In genomic region chr11:122115520-122116343, GRCh38 we compare ENCODE assay signal across 8 cellular contexts. TPM values are rescaled to one million over a fixed set of nuclear protein-coding genes. Genes with fewer than 3 reads are reported as not detected.
DNase-seq lines count a peak whose midpoint lies in the region; ATAC-seq and TF ChIP-seq lines count a peak whose summit lies in the region.

A gene with protein sequence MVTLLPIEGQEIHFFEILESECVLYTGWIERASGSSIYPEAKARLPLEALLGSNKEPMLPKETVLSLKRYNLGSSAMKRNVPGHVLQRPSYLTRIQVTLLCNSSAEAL (minus strand): TSS chr11:122116215. CDS start chr11:122115922, 293 bp downstream.

- BruUV-seq in A673 (replicated peaks; lab: Mats Ljungman, UMichigan) (no TSS peak), HCT116 (replicated peaks; lab: Mats Ljungman, UMichigan) (no TSS peak)

- no peak within 1 kb of the TSS for H3K27ac ChIP-seq in A673 (ENCODE audit: low read depth, low read length, poor library complexity, severe bottlenecking)
- H3K27ac ChIP-seq in HCT116 (ENCODE audit: low read depth, low read length), result peak within 1 kb of the TSS; percentile 39; the same call in 1 of the 2 replicates
- peak within 1 kb of the TSS; percentile 25 for H3K27ac ChIP-seq in brain microvascular endothelial cell
- H3K27ac ChIP-seq in lower lobe of right lung, result no peak within 1 kb of the TSS

- no peak within 1 kb of the TSS for H3K4me3 Mint-ChIP-seq in natural killer cell

- no peaks in the 10 kb centered on the region for H4K20me1 ChIP-seq in HCT116 (ENCODE audit: insufficient read depth)

- no peaks in the 10 kb centered on the region for H3K4me1 Mint-ChIP-seq in natural killer cell

- H3K4me3 ChIP-seq in A673 (ENCODE audit: low read depth, low read length, poor library complexity, severe bottlenecking) (no peak within 1 kb of the TSS), HCT116 (replicated peaks in 1 of 2; ENCODE audit: low read depth in 1 of 2, low read length in 2 of 2) (no peak within 1 kb of the TSS), brain microvascular endothelial cell (ENCODE audit: low read depth, low read length) (no peak within 1 kb of the TSS), lower lobe of right lung (no peak within 1 kb of the TSS)

- H3K79me2 ChIP-seq in HCT116 (ENCODE audit: insufficient read depth, low read length), result peaks cover 100% of the 10 kb centered on the region

- H3K4me2 ChIP-seq in HCT116 (ENCODE audit: low read length), result no peak within 1 kb of the TSS

- peaks cover 2 to 5% of the 10 kb centered on the region in 2 donors for H3K27me3 Mint-ChIP-seq in natural killer cell (ENCODE audit: low read depth in 2 of 2)

- no peak within 1 kb of the TSS for H3K9ac ChIP-seq in HCT116 (ENCODE audit: low read length)

- H3K36me3 Mint-ChIP-seq in natural killer cell, result no peaks in the 10 kb centered on the region

- DNase-seq in A673 (ENCODE audit: low spot score) (no peak), HCT116 (ENCODE audit: low read depth, low spot score) (no peak), brain microvascular endothelial cell (peak; percentile 60), lower lobe of right lung (peak; percentile 75), natural killer cell (no peak), D341Med (ENCODE audit: low spot score) (no peak), 8988T (no peak), SKM-1 treated with dmso at 0.1 percent for 144 hours (lab: John Stamatoyannopoulos, UW; ENCODE audit: unreplicated experiment) (no peak)

- no peaks in the 10 kb centered on the region for H3K9me3 Mint-ChIP-seq in natural killer cell

- ATAC-seq in HCT116 (peak; percentile 84), lower lobe of right lung (peak; percentile 69 to 77), natural killer cell (no peak)

- no peaks in the 10 kb centered on the region for H3K36me3 ChIP-seq in A673 (ENCODE audit: insufficient read depth, low read length, poor library complexity, severe bottlenecking)
- H3K36me3 ChIP-seq in HCT116 (ENCODE audit: control insufficient read depth in 1 of 2, insufficient read depth in 2 of 2, low read length in 2 of 2), result peaks cover 4 to 70% of the 10 kb centered on the region in 2 experiments
- H3K36me3 ChIP-seq in brain microvascular endothelial cell (replicated peaks), result peaks cover 76% of the 10 kb centered on the region
- H3K36me3 ChIP-seq in lower lobe of right lung, result no peaks in the 10 kb centered on the region

- RAD21 ChIA-PET in HCT116 (lab: Charles Lee; ENCODE audit: low non-redundant PET in 1 of 2, low total read pairs in 2 of 2, uncharacterized antibody in 2 of 2, unreplicated experiment in 2 of 2), result no interaction called here

- H3K27me3 ChIP-seq in A673 (replicated peaks; ENCODE audit: insufficient read depth, low read depth, low read length, poor library complexity) (no peaks in the 10 kb centered on the region), HCT116 (ENCODE audit: insufficient read depth, low read length) (no peaks in the 10 kb centered on the region), brain microvascular endothelial cell (replicated peaks) (no peaks in the 10 kb centered on the region), lower lobe of right lung (ENCODE audit: low read depth) (no peaks in the 10 kb centered on the region)

- CTCF ChIA-PET in A673 (lab: Charles Lee) (interaction anchor here (0.7 kb wide), 1 partner anchor 87 kb away, joined by 5 read pairs; no protein-coding TSS in a partner anchor), HCT116 (lab: Charles Lee) (no interaction called here)

- in situ Hi-C loops in brain microvascular endothelial cell (cut with HindIII; ENCODE audit: low pct_ligation_motif_present, low sequenced_read_pairs), result no loop called here

- POLR2A ChIA-PET in A673 (lab: Charles Lee; ENCODE audit: low non-redundant PET), result interaction anchor here (1.0 kb wide), 1 partner anchor 15 kb away, joined by 3 read pairs; no protein-coding TSS in a partner anchor
- POLR2A ChIA-PET in HCT116 (lab: Charles Lee), result no interaction called here

- H3K4me1 ChIP-seq in A673 (ENCODE audit: insufficient read depth, low read length, poor library complexity, severe bottlenecking) (peaks cover 5% of the 10 kb centered on the region), HCT116 (ENCODE audit: control insufficient read depth in 1 of 2, insufficient read depth in 2 of 2, low read length in 2 of 2) (peaks cover 29 to 66% of the 10 kb centered on the region in 2 experiments; a peak in 3 of 4 replicates), lower lobe of right lung (peaks cover 4% of the 10 kb centered on the region)

- no peak within 1 kb of the TSS for H2AFZ ChIP-seq in HCT116 (ENCODE audit: low read depth, low read length, poor library complexity, severe bottlenecking)

- no peaks in the 10 kb centered on the region for H3K9me2 ChIP-seq in HCT116 (ENCODE audit: insufficient read depth)

- TF ChIP-seq CTCF in A673 (conservative IDR thresholded peaks at IDR 0.05; ENCODE audit: low read depth, low read length), result peak; percentile 70
- TF ChIP-seq CTCF in HCT116 (IDR thresholded peaks at IDR 0.05 in 2 of 3, conservative IDR thresholded peaks at IDR 0.05 in 1 of 3; ENCODE audit: borderline replicate concordance in 1 of 3, insufficient read depth in 1 of 3, low read depth in 2 of 3, low read length in 2 of 3), result peak in 2 of 3 experiments; percentile 70 to 81; a peak in 4 of 6 replicates
- TF ChIP-seq CTCF in brain microvascular endothelial cell (IDR thresholded peaks at IDR 0.05; ENCODE audit: low read depth, low read length, missing control alignments), result peak; percentile 84
- peak; percentile 55 for TF ChIP-seq CTCF in lower lobe of right lung (IDR thresholded peaks at IDR 0.05)
- TF ChIP-seq CTCF in natural killer cell (IDR thresholded peaks at IDR 0.05), result no peak

- no peaks in the 10 kb centered on the region for H3K9me3 ChIP-seq in A673 (ENCODE audit: low read depth, low read length, poor library complexity, severe bottlenecking)
- no peaks in the 10 kb centered on the region for H3K9me3 ChIP-seq in HCT116 (ENCODE audit: control insufficient read depth in 1 of 2, insufficient read depth in 1 of 2, low read depth in 1 of 2, low read length in 2 of 2)
- no peaks in the 10 kb centered on the region for H3K9me3 ChIP-seq in lower lobe of right lung

- TF ChIP-seq POLR2A in HCT116 (IDR thresholded peaks at IDR 0.05; ENCODE audit: borderline replicate concordance, extremely low read depth, insufficient read depth, insufficient read length), result no peak

- H3K27ac Mint-ChIP-seq in natural killer cell, result no peak within 1 kb of the TSS

- intact Hi-C loops in A673 (cut with micrococcal nuclease; ENCODE audit: unreplicated experiment) (no loop called here), HCT116 (cut with micrococcal nuclease) (no loop called here), lower lobe of right lung (cut with DNase I) (no loop called here), natural killer cell (cut with micrococcal nuclease) (no loop called here)

- TF ChIP-seq RAD21 in HCT116 (IDR thresholded peaks at IDR 0.05; ENCODE audit: low read depth), result no peak

TF ChIP-seq in HCT116, 20 proteins besides CTCF, POLR2A, EP300 and RAD21:
- no peak for TF ChIP-seq EZH2 (IDR thresholded peaks at IDR 0.05)
- TF ChIP-seq SIN3A (IDR thresholded peaks at IDR 0.05; ENCODE audit: low read depth), result no peak
- TF ChIP-seq ZFX (IDR thresholded peaks at IDR 0.05), result no peak
- 0 out of 2 replicates have a peak, but pooled peaks have one; percentile 19 for TF ChIP-seq SP1 (IDR thresholded peaks at IDR 0.05; ENCODE audit: low read depth)
- no peak for TF ChIP-seq ZNF274 (IDR thresholded peaks at IDR 0.05; ENCODE audit: low read depth, low read length)

RNA-seq across cellular contexts. Expression of the gene that starts here (rescaled TPM):
- total RNA-seq in A673 (2021), result 0.82 and 2.2 TPM in 2 replicates
- 8.9 TPM for total RNA-seq in HCT116 (2021; ENCODE audit: unreplicated experiment)
- 0.34 and 0.35 TPM in 2 replicates for polyA plus RNA-seq in HCT116 (2012)
- total RNA-seq in lower lobe of right lung, result 0.62 TPM
- total RNA-seq in natural killer cell, result not detected

Comparison
In these comparisons a context has a peak if more than half of its experiments do, and no peak if none do; other contexts are left out.
1. Peak in DNase-seq and ATAC-seq in lower lobe of right lung; RNA of the gene not detected or under 1 TPM.
2. H3K27ac ChIP-seq: peak in HCT116 (single experiment) and brain microvascular endothelial cell (single experiment); none in A673 (single experiment) and lower lobe of right lung (single experiment).